In the genomic region with DNA sequence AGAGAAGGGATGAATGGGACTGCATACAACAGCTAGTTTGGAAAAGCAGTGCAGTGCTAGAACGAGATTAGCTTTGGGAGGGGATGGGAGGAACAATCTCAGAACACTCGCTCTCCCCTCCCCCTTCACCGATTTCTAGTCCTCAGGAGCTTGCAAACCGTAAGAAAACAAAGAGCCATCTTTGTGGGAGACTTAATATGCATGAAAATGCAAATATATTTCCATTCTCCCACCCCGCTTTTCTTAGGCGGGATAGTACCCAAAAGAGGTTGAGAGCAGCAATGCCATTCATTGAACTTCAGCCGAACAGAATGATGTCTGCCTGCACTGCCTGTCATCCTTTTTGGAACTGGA, we compare ENCODE assay signal across 8 cellular contexts. TPM values are rescaled to one million over a fixed set of nuclear protein-coding genes. Genes with fewer than 3 reads are reported as not detected.
DNase-seq lines count a peak whose midpoint lies in the region; ATAC-seq, FAIRE-seq and TF ChIP-seq lines count a peak whose summit lies in the region.

No MANE protein-coding gene starts in this region.

- peaks cover 12% of the 10 kb centered on the region for H3K4me1 ChIP-seq in CD8-positive, alpha-beta T cell (ENCODE audit: insufficient read depth, low read length)
- H3K4me1 ChIP-seq in neural progenitor cell = peaks cover 26% of the 10 kb centered on the region

- no peaks in the 10 kb centered on the region for H3K27me3 Mint-ChIP-seq in CD8-positive, alpha-beta T cell (ENCODE audit: low read depth)
- H3K27me3 Mint-ChIP-seq in effector memory CD8-positive, alpha-beta T cell = no peaks in the 10 kb centered on the region
- H3K27me3 Mint-ChIP-seq in neural progenitor cell (ENCODE audit: insufficient read depth, low read depth) = peaks cover 2% of the 10 kb centered on the region

- no peak overlapping the region for H2AFZ ChIP-seq in neural progenitor cell (replicated peaks)

- H3K36me3 ChIP-seq in CD8-positive, alpha-beta T cell (ENCODE audit: insufficient read depth, low read length) = no peaks in the 10 kb centered on the region
- peaks cover 44% of the 10 kb centered on the region for H3K36me3 ChIP-seq in MG63
- H3K36me3 ChIP-seq in neural progenitor cell = no peaks in the 10 kb centered on the region

- H3K9me3 Mint-ChIP-seq in CD8-positive, alpha-beta T cell = no peaks in the 10 kb centered on the region
- H3K9me3 Mint-ChIP-seq in effector memory CD8-positive, alpha-beta T cell = no peaks in the 10 kb centered on the region
- H3K9me3 Mint-ChIP-seq in neural progenitor cell = no peaks in the 10 kb centered on the region

- H3K27me3 ChIP-seq in CD8-positive, alpha-beta T cell (ENCODE audit: insufficient read depth, low read length) = no peaks in the 10 kb centered on the region
- H3K27me3 ChIP-seq in MG63 = no peaks in the 10 kb centered on the region
- H3K27me3 ChIP-seq in neural progenitor cell = no peaks in the 10 kb centered on the region

- H3K4me2 ChIP-seq in neural progenitor cell = peak overlapping the region; percentile 97

- H3K4me3 ChIP-seq in CD8-positive, alpha-beta T cell (ENCODE audit: low read depth, low read length) = peak overlapping the region; percentile 80
- H3K4me3 ChIP-seq in MG63 (peak overlapping the region; percentile 94), neural progenitor cell (peak overlapping the region; percentile 91)

- H3F3A ChIP-seq in neural progenitor cell (ENCODE audit: low read depth) = peaks cover 28% of the 10 kb centered on the region

- peak overlapping the region; percentile 87 for H3K9ac ChIP-seq in neural progenitor cell

- intact Hi-C loops in CD8-positive, alpha-beta T cell (cut with DNase I, micrococcal nuclease) = loop anchor here (5.0 kb wide), 2 partner anchors 47 to 132 kb away; partner anchors contain the start of genes RTN3 (in 1 of the 2) and ZFTA (in 1 of the 2)

- CTCF ChIA-PET in CD8-positive, alpha-beta T cell (lab: Charles Lee) = interaction anchor here (1.3 kb wide), 1 partner anchor 23 kb away, joined by 4 read pairs; no protein-coding TSS in a partner anchor

- DNase-seq in CD8-positive, alpha-beta T cell = no peak
- DNase-seq in MG63 (no peak), neural progenitor cell (ENCODE audit: low spot score) (no peak), RCC 7860 (ENCODE audit: low spot score) (no peak), SHP77 treated with DMSO at 0.1 percent for 48 hours (lab: John Stamatoyannopoulos, UW) (no peak), foreskin melanocyte (no peak)
- DNase-seq in effector memory CD8-positive, alpha-beta T cell = no peak

- no peak for ATAC-seq in CD8-positive, alpha-beta T cell
- ATAC-seq in effector memory CD8-positive, alpha-beta T cell (replicated peaks) = no peak
- ATAC-seq in GM19351 (IDR thresholded peaks at IDR 0.05; ENCODE audit: unreplicated experiment) = no peak

- peaks cover 24% of the 10 kb centered on the region for H3K4me1 Mint-ChIP-seq in CD8-positive, alpha-beta T cell (ENCODE audit: low read depth)
- peaks cover 9 to 14% of the 10 kb centered on the region in 2 donors for H3K4me1 Mint-ChIP-seq in effector memory CD8-positive, alpha-beta T cell (ENCODE audit: low read depth in 2 of 2)
- H3K4me1 Mint-ChIP-seq in neural progenitor cell = peaks cover 36% of the 10 kb centered on the region

- no peak overlapping the region for H3K27ac ChIP-seq in CD8-positive, alpha-beta T cell (ENCODE audit: low read depth, low read length)
- H3K27ac ChIP-seq in neural progenitor cell = no peak overlapping the region

- POLR2A ChIA-PET in CD8-positive, alpha-beta T cell (lab: Charles Lee) = interaction anchor here (1.1 kb wide), 1 partner anchor 161 kb away, joined by 4 read pairs; the partner anchor contains the start of gene COX8A

- H3K4me3 Mint-ChIP-seq in CD8-positive, alpha-beta T cell = peak overlapping the region; percentile 79
- H3K4me3 Mint-ChIP-seq in effector memory CD8-positive, alpha-beta T cell = peak overlapping the region; percentile 76 to 79
- peak overlapping the region; percentile 93 for H3K4me3 Mint-ChIP-seq in neural progenitor cell

- TF ChIP-seq CTCF in CD8-positive, alpha-beta T cell (IDR thresholded peaks at IDR 0.05) = no peak
- TF ChIP-seq CTCF in neural progenitor cell (IDR thresholded peaks at IDR 0.05) = no peak

- FAIRE-seq in RCC 7860 (lab: Jason Lieb, UNC) = no peak

- H3K9me3 ChIP-seq in CD8-positive, alpha-beta T cell (ENCODE audit: low read length) = no peaks in the 10 kb centered on the region
- H3K9me3 ChIP-seq in MG63 = no peaks in the 10 kb centered on the region
- no peaks in the 10 kb centered on the region for H3K9me3 ChIP-seq in neural progenitor cell (ENCODE audit: low read depth)

- H3K79me2 ChIP-seq in neural progenitor cell (ENCODE audit: low read depth) = peaks cover 72% of the 10 kb centered on the region

- peaks cover 26% of the 10 kb centered on the region for H3K36me3 Mint-ChIP-seq in CD8-positive, alpha-beta T cell
- H3K36me3 Mint-ChIP-seq in effector memory CD8-positive, alpha-beta T cell (ENCODE audit: insufficient read depth) = peaks cover 12% of the 10 kb centered on the region
- peaks cover 25% of the 10 kb centered on the region for H3K36me3 Mint-ChIP-seq in neural progenitor cell

- H4K20me1 ChIP-seq in neural progenitor cell (ENCODE audit: low read depth) = peaks cover 63% of the 10 kb centered on the region

- peak overlapping the region; percentile 22 for H3K27ac Mint-ChIP-seq in CD8-positive, alpha-beta T cell
- H3K27ac Mint-ChIP-seq in effector memory CD8-positive, alpha-beta T cell = peak overlapping the region; percentile 0 to 39
- no peak overlapping the region for H3K27ac Mint-ChIP-seq in neural progenitor cell

RNA-seq across cellular contexts. Expression of gene SPINDOC, which starts 1.1 kb away (rescaled TPM):
- total RNA-seq in CD8-positive, alpha-beta T cell = 1 to 10 TPM; 4.0 to 4.1 TPM
- 15.1 and 26.2 TPM in 2 replicates for total RNA-seq in MG63 (2014; rRNA removed; shearing (Covaris generic); ENCODE audit: low replicate concordance)
- total RNA-seq in neural progenitor cell (ENCODE audit: low replicate concordance) = 27.2 and 80.0 TPM in 2 replicates

RNA-seq across cellular contexts. Expression of gene MARK2, which starts 24.6 kb away (rescaled TPM):
- total RNA-seq in CD8-positive, alpha-beta T cell = 10 to 100 TPM; 16.9 to 19.1 TPM
- total RNA-seq in MG63 (2014; rRNA removed; shearing (Covaris generic); ENCODE audit: low replicate concordance) = 10.1 and 17.4 TPM in 2 replicates
- total RNA-seq in neural progenitor cell (ENCODE audit: low replicate concordance) = 23.0 and 25.4 TPM in 2 replicates

RNA-seq across cellular contexts. Expression of gene ZFTA, which starts 45.8 kb away (rescaled TPM):
- 1 to 10 TPM; 3.2 to 5.7 TPM for total RNA-seq in CD8-positive, alpha-beta T cell
- 5.1 and 8.6 TPM in 2 replicates for total RNA-seq in MG63 (2014; rRNA removed; shearing (Covaris generic); ENCODE audit: low replicate concordance)
- total RNA-seq in neural progenitor cell (ENCODE audit: low replicate concordance) = 22.5 and 42.6 TPM in 2 replicates
